In the genomic region with DNA sequence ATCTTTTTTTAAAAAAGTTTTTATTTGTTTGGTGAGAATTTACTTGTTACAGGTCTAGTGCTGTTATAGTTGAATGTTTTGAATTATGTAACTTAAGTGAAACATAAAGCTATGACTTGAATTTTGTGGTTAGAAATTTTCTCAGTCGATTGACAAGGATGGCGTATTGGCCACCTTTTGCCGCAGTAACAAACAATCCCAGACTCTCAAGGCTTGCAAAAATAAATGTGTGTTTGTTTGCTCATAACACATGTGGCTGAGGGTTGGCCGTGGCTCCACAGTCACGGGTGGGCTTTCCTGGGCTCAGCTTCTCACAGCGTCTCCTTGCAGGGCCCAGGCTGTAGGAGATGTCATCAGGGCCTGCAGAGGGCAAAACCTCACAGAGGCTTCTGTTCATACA, we compare ENCODE assay signal across 5 cellular contexts.
"Had no signal": no experiment of that assay in that cellular context is flagged by ENCODE, and none has a peak within 500 bp of the region (broad histone marks: within the 10 kb centered on the region; RNA-seq: fewer than 3 reads in every experiment).

No MANE protein-coding gene starts in this region.

- ATAC-seq: GM23338 had no signal

- H3K4me3 Mint-ChIP-seq: GM23338, H9 had no signal

- H3K27me3 Mint-ChIP-seq: IgD-negative memory B cell had no signal

- H3K27ac Mint-ChIP-seq: GM23338, H9 had no signal

- H3K4me2 ChIP-seq: GM23338 had no signal

- H2AFZ ChIP-seq: GM23338 had no signal

- H3K9me3 Mint-ChIP-seq: GM23338 had no signal

- H3K4me3 ChIP-seq: GM23338 had no signal

- DNase-seq: H9, HCEC 1CT, KG1 had no signal
